ENCODE assay signal across 8 cellular contexts in genomic region chr6:85678000-85678601, GRCh38. TPM values are rescaled to one million over a fixed set of nuclear protein-coding genes. Genes with fewer than 3 reads are reported as not detected.
A peak's percentile ranks its signal among the peaks of the same experiment; 100 is the strongest.
DNase-seq lines count a peak whose midpoint lies in the region; ATAC-seq and TF ChIP-seq lines count a peak whose summit lies in the region.

No MANE protein-coding gene starts in this region.

- H3K9me3 ChIP-seq in testis: no peaks in the 10 kb centered on the region

- in situ Hi-C loops in astrocyte of the spinal cord (cut with HindIII; ENCODE audit: low sequenced_read_pairs): no loop called here

- WGBS in testis, 2 donors: 0% methylated on average over 34 of the region's 34 CpGs

- ATAC-seq in HG02759 (IDR thresholded peaks at IDR 0.05; ENCODE audit: unreplicated experiment): peak; percentile 7
- peak; percentile 14 for ATAC-seq in left colon
- ATAC-seq in GM21786 (IDR thresholded peaks at IDR 0.05; ENCODE audit: unreplicated experiment): no peak

- H3K36me3 ChIP-seq in ACC112 (ENCODE audit: insufficient read depth, low read length) (peaks cover 46% of the 10 kb centered on the region), testis (ENCODE audit: low read depth, missing control alignments) (no peaks in the 10 kb centered on the region)

- no peak for TF ChIP-seq POLR2A in testis (IDR thresholded peaks at IDR 0.05)

- H3K4me3 ChIP-seq in ACC112 (ENCODE audit: low read depth, low read length) (peak overlapping the region; percentile 82), astrocyte of the spinal cord (ENCODE audit: low read depth, low read length) (peak overlapping the region; percentile 99), testis (peak overlapping the region; percentile 90 to 94)

- H3K27ac ChIP-seq in ACC112 (ENCODE audit: low read depth, low read length) (peak overlapping the region; percentile 54), testis (peak overlapping the region; percentile 76 to 94)

- TF ChIP-seq CTCF in astrocyte of the spinal cord (IDR thresholded peaks at IDR 0.05; ENCODE audit: low read depth, low read length) (no peak), testis (IDR thresholded peaks at IDR 0.05) (no peak)

- peaks cover 15% of the 10 kb centered on the region for H3K4me1 ChIP-seq in ACC112 (ENCODE audit: control insufficient read depth, insufficient read depth, low read length, unreplicated experiment)
- H3K4me1 ChIP-seq in testis: peaks cover 12% of the 10 kb centered on the region

- peaks cover 79% of the 10 kb centered on the region for H3K79me2 ChIP-seq in ACC112 (ENCODE audit: control insufficient read depth, insufficient read depth, low read length, unreplicated experiment)

- intact Hi-C loops in left colon (cut with DNase I, micrococcal nuclease) (loop anchor here in 1 of 2 donors (2.0 to 10.0 kb wide), 2 partner anchors 35 to 83 kb away; partner anchors contain the start of genes SNX14 and SYNCRIP), testis (cut with DNase I; ENCODE audit: low total_unique reads) (loop anchor here (5.0 kb wide), 1 partner anchor 36 kb away; the partner anchor contains the start of gene SYNCRIP)

- no peak overlapping the region for H2AFZ ChIP-seq in ACC112 (ENCODE audit: low read length, unreplicated experiment)

- H3K27me3 ChIP-seq in ACC112 (ENCODE audit: insufficient read depth, low read length): no peaks in the 10 kb centered on the region
- no peaks in the 10 kb centered on the region for H3K27me3 ChIP-seq in testis

- DNase-seq in astrocyte of the spinal cord (ENCODE audit: low read depth, low spot score) (peak; percentile 9), left colon (no peak), testis (no peak), NCI-H226 (no peak), SHP77 (lab: John Stamatoyannopoulos, UW) (no peak)

RNA-seq across cellular contexts. Expression of gene SYNCRIP, which starts 35.4 kb away (rescaled TPM):
- total RNA-seq in left colon (10 to 100 TPM; 62.2 to 76.8 TPM), testis (10 to 100 TPM; 51.6 to 55.1 TPM)
- polyA plus RNA-seq in testis (ENCODE audit: insufficient read depth, low read depth, low replicate concordance): 67.0 TPM
